Comparison of ENCODE assay signal across 11 cellular contexts in genomic region chr12:31297572-31298509, GRCh38. TPM values are rescaled to one million over a fixed set of nuclear protein-coding genes. Genes with fewer than 3 reads are reported as not detected.
DNase-seq lines count a peak whose midpoint lies in the region; ATAC-seq and TF ChIP-seq lines count a peak whose summit lies in the region.
"Had no signal": no experiment of that assay in that cellular context is flagged by ENCODE, and none has a peak within 500 bp of the region (broad histone marks: within the 10 kb centered on the region; RNA-seq: fewer than 3 reads in every experiment).

No MANE protein-coding gene starts in this region.

- TF ChIP-seq POLR2A in GM18505 (IDR thresholded peaks at IDR 0.05; ENCODE audit: borderline replicate concordance, extremely low read depth, insufficient read depth, insufficient read length) = peak; percentile 32

- TF ChIP-seq CTCF in endothelial cell (IDR thresholded peaks at IDR 0.05; ENCODE audit: unreplicated experiment) (no peak), right atrium auricular region (IDR thresholded peaks at IDR 0.05) (no peak)

- DNase-seq in endothelial cell (ENCODE audit: low spot score) (no peak), caudate nucleus (lab: John Stamatoyannopoulos, UW) (no peak), right atrium auricular region (ENCODE audit: low spot score) (no peak), amygdala (lab: John Stamatoyannopoulos, UW) (no peak)
- DNase-seq in activated effector memory CD4-positive, alpha-beta T cell treated with anti-CD3 and anti-CD28 coated beads, Interleukin-2, amount 50 U/mL, for 16 hours = no peak
- DNase-seq: aorta; stimulated activated CD4-positive, alpha-beta T cell treated with anti-CD3 and anti-CD28 coated beads, Interleukin-12 subunit alpha, Interleukin-12 subunit beta, amount 100 ng/mL, for 4 hours; stimulated activated naive CD8-positive, alpha-beta T cell treated with anti-CD3 and anti-CD28 coated beads, Interleukin-15, Interleukin-2, amounts not matched to agents 100 U/mL and 50 U/mL, for 24 hours had no signal

- ATAC-seq in GM18505 (IDR thresholded peaks at IDR 0.05; ENCODE audit: unreplicated experiment) (peak; percentile 49), GM19455 (IDR thresholded peaks at IDR 0.05; ENCODE audit: unreplicated experiment) (peak; percentile 56), HG03280 (IDR thresholded peaks at IDR 0.05; ENCODE audit: unreplicated experiment) (peak; percentile 49)
- ATAC-seq: stimulated activated naive CD8-positive, alpha-beta T cell treated with anti-CD3 and anti-CD28 coated beads, Interleukin-15, Interleukin-2, amounts not matched to agents 100 U/mL and 50 U/mL, for 24 hours had no signal

- H3K36me3 ChIP-seq in right atrium auricular region = peaks cover 31% of the 10 kb centered on the region

- no peaks in the 10 kb centered on the region for H3K9me3 Mint-ChIP-seq in endothelial cell (ENCODE audit: unreplicated experiment)

- no peak overlapping the region for H3K4me3 ChIP-seq in right atrium auricular region

- no peaks in the 10 kb centered on the region for H3K4me1 ChIP-seq in right atrium auricular region

- H3K4me3 Mint-ChIP-seq in endothelial cell (ENCODE audit: unreplicated experiment) = peak overlapping the region; percentile 11

- H3K4me1 Mint-ChIP-seq in endothelial cell (ENCODE audit: unreplicated experiment) = peaks cover 10% of the 10 kb centered on the region

- H3K27ac ChIP-seq in caudate nucleus (ENCODE audit: low read depth, low read length) (no peak overlapping the region), right atrium auricular region (no peak overlapping the region)

- H3K27me3 ChIP-seq in right atrium auricular region = no peaks in the 10 kb centered on the region

- peaks cover 28% of the 10 kb centered on the region for H3K36me3 Mint-ChIP-seq in endothelial cell (ENCODE audit: low read depth, unreplicated experiment)

- peak overlapping the region; percentile 10 for H3K27ac Mint-ChIP-seq in endothelial cell (ENCODE audit: unreplicated experiment)

- no peaks in the 10 kb centered on the region for H3K9me3 ChIP-seq in right atrium auricular region

- H3K27me3 Mint-ChIP-seq in endothelial cell (ENCODE audit: unreplicated experiment) = no peaks in the 10 kb centered on the region

RNA-seq across cellular contexts. Expression of gene SINHCAF, which starts 28.1 kb away (rescaled TPM):
- 205 TPM for total RNA-seq in endothelial cell (ENCODE audit: unreplicated experiment)
- total RNA-seq in right atrium auricular region = 10 to 100 TPM; 22.4 to 34.7 TPM
